Comparison of ENCODE assay signal across 1 cellular context in the genomic region with DNA sequence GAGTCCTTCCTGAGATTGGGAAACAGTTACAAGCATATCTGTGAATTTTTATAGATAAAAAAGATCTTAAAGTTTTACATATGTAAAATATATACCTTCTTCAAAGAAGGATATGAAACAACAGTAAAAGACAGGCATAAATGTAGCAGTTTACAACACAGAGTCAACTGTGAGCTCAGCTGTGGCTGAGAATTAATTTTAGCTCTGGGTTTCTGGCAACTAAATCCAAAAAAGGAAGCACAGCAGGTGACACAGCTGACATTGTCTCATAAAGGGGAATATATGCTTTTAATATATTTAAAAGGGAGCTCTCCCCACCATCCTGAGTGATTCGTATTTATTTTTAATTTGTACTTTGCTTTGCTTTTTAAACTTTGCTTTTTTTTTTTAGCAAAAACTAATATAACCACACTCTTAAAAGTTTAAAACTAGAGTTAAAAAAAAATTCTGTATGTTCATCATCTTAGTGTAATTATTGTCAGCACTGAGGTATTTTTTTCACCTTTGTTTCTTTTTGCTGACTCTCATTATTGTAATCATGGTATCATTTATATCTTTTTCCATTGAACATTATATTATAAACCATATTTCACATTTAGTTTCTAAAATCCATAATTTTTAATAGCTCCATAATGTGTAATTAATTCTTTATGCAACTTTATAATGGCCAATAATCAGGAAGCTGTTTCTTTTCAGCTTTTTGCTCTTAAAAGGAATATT.
A peak's percentile ranks its signal among the peaks of the same experiment; 100 is the strongest.
TF ChIP-seq lines count a peak whose summit lies in the region.

No MANE protein-coding gene starts in this region.

TF ChIP-seq in GM12878, 131 proteins besides CTCF, POLR2A, EP300 and RAD21 (continued from another document and continues in another):
- TF ChIP-seq, protein P1, sequence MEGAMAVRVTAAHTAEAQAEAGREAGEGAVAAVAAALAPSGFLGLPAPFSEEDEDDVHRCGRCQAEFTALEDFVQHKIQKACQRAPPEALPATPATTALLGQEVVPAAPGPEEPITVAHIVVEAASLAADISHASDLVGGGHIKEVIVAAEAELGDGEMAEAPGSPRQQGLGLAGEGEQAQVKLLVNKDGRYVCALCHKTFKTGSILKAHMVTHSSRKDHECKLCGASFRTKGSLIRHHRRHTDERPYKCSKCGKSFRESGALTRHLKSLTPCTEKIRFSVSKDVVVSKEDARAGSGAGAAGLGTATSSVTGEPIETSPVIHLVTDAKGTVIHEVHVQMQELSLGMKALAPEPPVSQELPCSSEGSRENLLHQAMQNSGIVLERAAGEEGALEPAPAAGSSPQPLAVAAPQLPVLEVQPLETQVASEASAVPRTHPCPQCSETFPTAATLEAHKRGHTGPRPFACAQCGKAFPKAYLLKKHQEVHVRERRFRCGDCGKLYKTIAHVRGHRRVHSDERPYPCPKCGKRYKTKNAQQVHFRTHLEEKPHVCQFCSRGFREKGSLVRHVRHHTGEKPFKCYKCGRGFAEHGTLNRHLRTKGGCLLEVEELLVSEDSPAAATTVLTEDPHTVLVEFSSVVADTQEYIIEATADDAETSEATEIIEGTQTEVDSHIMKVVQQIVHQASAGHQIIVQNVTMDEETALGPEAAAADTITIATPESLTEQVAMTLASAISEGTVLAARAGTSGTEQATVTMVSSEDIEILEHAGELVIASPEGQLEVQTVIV (IDR thresholded peaks at IDR 0.05; ENCODE audit: borderline replicate concordance, partially characterized antibody), result no peak
- no peak for TF ChIP-seq MTA3 (IDR thresholded peaks at IDR 0.05; ENCODE audit: borderline replicate concordance, low read length)
- no peak for TF ChIP-seq SIN3A (IDR thresholded peaks at IDR 0.05; ENCODE audit: low read depth, low read length)
- TF ChIP-seq, protein P2, sequence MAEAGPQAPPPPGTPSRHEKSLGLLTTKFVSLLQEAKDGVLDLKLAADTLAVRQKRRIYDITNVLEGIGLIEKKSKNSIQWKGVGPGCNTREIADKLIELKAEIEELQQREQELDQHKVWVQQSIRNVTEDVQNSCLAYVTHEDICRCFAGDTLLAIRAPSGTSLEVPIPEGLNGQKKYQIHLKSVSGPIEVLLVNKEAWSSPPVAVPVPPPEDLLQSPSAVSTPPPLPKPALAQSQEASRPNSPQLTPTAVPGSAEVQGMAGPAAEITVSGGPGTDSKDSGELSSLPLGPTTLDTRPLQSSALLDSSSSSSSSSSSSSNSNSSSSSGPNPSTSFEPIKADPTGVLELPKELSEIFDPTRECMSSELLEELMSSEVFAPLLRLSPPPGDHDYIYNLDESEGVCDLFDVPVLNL (IDR thresholded peaks at IDR 0.05; ENCODE audit: low read depth, low read length), result no peak
- TF ChIP-seq RAD51 (IDR thresholded peaks at IDR 0.05), result no peak
- TF ChIP-seq, protein P3, sequence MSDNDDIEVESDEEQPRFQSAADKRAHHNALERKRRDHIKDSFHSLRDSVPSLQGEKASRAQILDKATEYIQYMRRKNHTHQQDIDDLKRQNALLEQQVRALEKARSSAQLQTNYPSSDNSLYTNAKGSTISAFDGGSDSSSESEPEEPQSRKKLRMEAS (IDR thresholded peaks at IDR 0.05; ENCODE audit: low read depth, low read length), result no peak
- no peak for TF ChIP-seq CREM (IDR thresholded peaks at IDR 0.05; ENCODE audit: low read depth)
- no peak for TF ChIP-seq NBN (IDR thresholded peaks at IDR 0.05)
- no peak for TF ChIP-seq SREBF2 (IDR thresholded peaks at IDR 0.05; ENCODE audit: low read length)
- TF ChIP-seq, protein P4, sequence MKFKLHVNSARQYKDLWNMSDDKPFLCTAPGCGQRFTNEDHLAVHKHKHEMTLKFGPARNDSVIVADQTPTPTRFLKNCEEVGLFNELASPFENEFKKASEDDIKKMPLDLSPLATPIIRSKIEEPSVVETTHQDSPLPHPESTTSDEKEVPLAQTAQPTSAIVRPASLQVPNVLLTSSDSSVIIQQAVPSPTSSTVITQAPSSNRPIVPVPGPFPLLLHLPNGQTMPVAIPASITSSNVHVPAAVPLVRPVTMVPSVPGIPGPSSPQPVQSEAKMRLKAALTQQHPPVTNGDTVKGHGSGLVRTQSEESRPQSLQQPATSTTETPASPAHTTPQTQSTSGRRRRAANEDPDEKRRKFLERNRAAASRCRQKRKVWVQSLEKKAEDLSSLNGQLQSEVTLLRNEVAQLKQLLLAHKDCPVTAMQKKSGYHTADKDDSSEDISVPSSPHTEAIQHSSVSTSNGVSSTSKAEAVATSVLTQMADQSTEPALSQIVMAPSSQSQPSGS (IDR thresholded peaks at IDR 0.05; ENCODE audit: low read length), result 0 out of 2 replicates have a peak, but pooled peaks have one; percentile 25
- TF ChIP-seq MYC (IDR thresholded peaks at IDR 0.05; ENCODE audit: insufficient read depth, insufficient read length, insufficient replicate concordance, low read length, severe bottlenecking), result no peak
- no peak for TF ChIP-seq BRCA1 (IDR thresholded peaks at IDR 0.05; ENCODE audit: low read depth, low read length)
- TF ChIP-seq, protein P5, sequence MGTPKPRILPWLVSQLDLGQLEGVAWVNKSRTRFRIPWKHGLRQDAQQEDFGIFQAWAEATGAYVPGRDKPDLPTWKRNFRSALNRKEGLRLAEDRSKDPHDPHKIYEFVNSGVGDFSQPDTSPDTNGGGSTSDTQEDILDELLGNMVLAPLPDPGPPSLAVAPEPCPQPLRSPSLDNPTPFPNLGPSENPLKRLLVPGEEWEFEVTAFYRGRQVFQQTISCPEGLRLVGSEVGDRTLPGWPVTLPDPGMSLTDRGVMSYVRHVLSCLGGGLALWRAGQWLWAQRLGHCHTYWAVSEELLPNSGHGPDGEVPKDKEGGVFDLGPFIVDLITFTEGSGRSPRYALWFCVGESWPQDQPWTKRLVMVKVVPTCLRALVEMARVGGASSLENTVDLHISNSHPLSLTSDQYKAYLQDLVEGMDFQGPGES (IDR thresholded peaks at IDR 0.05), result no peak
- TF ChIP-seq ZSCAN29 (IDR thresholded peaks at IDR 0.05), result no peak
- TF ChIP-seq, protein P6, sequence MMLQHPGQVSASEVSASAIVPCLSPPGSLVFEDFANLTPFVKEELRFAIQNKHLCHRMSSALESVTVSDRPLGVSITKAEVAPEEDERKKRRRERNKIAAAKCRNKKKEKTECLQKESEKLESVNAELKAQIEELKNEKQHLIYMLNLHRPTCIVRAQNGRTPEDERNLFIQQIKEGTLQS (IDR thresholded peaks at IDR 0.05; ENCODE audit: borderline replicate concordance, extremely low read depth, low read depth, low read length), result no peak
- peak; percentile 74; the same call in 1 of the 2 replicates for TF ChIP-seq MEF2A (IDR thresholded peaks at IDR 0.05; ENCODE audit: insufficient read depth, low read depth, low read length)
- no peak for TF ChIP-seq FOS (IDR thresholded peaks at IDR 0.05; ENCODE audit: borderline replicate concordance, extremely low read depth, insufficient read length)
- TF ChIP-seq, protein P7, sequence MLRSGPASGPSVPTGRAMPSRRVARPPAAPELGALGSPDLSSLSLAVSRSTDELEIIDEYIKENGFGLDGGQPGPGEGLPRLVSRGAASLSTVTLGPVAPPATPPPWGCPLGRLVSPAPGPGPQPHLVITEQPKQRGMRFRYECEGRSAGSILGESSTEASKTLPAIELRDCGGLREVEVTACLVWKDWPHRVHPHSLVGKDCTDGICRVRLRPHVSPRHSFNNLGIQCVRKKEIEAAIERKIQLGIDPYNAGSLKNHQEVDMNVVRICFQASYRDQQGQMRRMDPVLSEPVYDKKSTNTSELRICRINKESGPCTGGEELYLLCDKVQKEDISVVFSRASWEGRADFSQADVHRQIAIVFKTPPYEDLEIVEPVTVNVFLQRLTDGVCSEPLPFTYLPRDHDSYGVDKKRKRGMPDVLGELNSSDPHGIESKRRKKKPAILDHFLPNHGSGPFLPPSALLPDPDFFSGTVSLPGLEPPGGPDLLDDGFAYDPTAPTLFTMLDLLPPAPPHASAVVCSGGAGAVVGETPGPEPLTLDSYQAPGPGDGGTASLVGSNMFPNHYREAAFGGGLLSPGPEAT (IDR thresholded peaks at IDR 0.05; ENCODE audit: low read depth), result no peak
- TF ChIP-seq TARDBP (IDR thresholded peaks at IDR 0.05; ENCODE audit: borderline replicate concordance), result no peak
- TF ChIP-seq, protein P8, sequence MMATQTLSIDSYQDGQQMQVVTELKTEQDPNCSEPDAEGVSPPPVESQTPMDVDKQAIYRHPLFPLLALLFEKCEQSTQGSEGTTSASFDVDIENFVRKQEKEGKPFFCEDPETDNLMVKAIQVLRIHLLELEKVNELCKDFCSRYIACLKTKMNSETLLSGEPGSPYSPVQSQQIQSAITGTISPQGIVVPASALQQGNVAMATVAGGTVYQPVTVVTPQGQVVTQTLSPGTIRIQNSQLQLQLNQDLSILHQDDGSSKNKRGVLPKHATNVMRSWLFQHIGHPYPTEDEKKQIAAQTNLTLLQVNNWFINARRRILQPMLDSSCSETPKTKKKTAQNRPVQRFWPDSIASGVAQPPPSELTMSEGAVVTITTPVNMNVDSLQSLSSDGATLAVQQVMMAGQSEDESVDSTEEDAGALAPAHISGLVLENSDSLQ (IDR thresholded peaks at IDR 0.05), result no peak
- TF ChIP-seq RB1 (IDR thresholded peaks at IDR 0.05; ENCODE audit: borderline replicate concordance), result no peak
- TF ChIP-seq, protein P9, sequence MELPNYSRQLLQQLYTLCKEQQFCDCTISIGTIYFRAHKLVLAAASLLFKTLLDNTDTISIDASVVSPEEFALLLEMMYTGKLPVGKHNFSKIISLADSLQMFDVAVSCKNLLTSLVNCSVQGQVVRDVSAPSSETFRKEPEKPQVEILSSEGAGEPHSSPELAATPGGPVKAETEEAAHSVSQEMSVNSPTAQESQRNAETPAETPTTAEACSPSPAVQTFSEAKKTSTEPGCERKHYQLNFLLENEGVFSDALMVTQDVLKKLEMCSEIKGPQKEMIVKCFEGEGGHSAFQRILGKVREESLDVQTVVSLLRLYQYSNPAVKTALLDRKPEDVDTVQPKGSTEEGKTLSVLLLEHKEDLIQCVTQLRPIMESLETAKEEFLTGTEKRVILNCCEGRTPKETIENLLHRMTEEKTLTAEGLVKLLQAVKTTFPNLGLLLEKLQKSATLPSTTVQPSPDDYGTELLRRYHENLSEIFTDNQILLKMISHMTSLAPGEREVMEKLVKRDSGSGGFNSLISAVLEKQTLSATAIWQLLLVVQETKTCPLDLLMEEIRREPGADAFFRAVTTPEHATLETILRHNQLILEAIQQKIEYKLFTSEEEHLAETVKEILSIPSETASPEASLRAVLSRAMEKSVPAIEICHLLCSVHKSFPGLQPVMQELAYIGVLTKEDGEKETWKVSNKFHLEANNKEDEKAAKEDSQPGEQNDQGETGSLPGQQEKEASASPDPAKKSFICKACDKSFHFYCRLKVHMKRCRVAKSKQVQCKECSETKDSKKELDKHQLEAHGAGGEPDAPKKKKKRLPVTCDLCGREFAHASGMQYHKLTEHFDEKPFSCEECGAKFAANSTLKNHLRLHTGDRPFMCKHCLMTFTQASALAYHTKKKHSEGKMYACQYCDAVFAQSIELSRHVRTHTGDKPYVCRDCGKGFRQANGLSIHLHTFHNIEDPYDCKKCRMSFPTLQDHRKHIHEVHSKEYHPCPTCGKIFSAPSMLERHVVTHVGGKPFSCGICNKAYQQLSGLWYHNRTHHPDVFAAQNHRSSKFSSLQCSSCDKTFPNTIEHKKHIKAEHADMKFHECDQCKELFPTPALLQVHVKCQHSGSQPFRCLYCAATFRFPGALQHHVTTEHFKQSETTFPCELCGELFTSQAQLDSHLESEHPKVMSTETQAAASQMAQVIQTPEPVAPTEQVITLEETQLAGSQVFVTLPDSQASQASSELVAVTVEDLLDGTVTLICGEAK (IDR thresholded peaks at IDR 0.05; ENCODE audit: borderline replicate concordance), result no peak
- TF ChIP-seq CEBPB (IDR thresholded peaks at IDR 0.05; ENCODE audit: borderline replicate concordance in 1 of 2, low read depth in 2 of 2, low read length in 2 of 2), result 0 out of 4 replicates have a peak, but pooled peaks of 1 of the 2 experiments have one; percentile 3
- TF ChIP-seq NFIC (IDR thresholded peaks at IDR 0.05; ENCODE audit: low read depth, low read length), result peak; percentile 37; the same call in 1 of the 2 replicates
- no peak for TF ChIP-seq ZNF24 (IDR thresholded peaks at IDR 0.05)
- TF ChIP-seq, protein P10, sequence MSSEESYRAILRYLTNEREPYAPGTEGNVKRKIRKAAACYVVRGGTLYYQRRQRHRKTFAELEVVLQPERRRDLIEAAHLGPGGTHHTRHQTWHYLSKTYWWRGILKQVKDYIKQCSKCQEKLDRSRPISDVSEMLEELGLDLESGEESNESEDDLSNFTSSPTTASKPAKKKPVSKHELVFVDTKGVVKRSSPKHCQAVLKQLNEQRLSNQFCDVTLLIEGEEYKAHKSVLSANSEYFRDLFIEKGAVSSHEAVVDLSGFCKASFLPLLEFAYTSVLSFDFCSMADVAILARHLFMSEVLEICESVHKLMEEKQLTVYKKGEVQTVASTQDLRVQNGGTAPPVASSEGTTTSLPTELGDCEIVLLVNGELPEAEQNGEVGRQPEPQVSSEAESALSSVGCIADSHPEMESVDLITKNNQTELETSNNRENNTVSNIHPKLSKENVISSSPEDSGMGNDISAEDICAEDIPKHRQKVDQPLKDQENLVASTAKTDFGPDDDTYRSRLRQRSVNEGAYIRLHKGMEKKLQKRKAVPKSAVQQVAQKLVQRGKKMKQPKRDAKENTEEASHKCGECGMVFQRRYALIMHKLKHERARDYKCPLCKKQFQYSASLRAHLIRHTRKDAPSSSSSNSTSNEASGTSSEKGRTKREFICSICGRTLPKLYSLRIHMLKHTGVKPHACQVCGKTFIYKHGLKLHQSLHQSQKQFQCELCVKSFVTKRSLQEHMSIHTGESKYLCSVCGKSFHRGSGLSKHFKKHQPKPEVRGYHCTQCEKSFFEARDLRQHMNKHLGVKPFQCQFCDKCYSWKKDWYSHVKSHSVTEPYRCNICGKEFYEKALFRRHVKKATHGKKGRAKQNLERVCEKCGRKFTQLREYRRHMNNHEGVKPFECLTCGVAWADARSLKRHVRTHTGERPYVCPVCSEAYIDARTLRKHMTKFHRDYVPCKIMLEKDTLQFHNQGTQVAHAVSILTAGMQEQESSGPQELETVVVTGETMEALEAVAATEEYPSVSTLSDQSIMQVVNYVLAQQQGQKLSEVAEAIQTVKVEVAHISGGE (CRISPR knock-in tag; IDR thresholded peaks at IDR 0.05), result no peak
- peak; percentile 48 for TF ChIP-seq MEF2B (IDR thresholded peaks at IDR 0.05; ENCODE audit: partially characterized antibody, poor library complexity, severe bottlenecking)
- TF ChIP-seq, protein P11, sequence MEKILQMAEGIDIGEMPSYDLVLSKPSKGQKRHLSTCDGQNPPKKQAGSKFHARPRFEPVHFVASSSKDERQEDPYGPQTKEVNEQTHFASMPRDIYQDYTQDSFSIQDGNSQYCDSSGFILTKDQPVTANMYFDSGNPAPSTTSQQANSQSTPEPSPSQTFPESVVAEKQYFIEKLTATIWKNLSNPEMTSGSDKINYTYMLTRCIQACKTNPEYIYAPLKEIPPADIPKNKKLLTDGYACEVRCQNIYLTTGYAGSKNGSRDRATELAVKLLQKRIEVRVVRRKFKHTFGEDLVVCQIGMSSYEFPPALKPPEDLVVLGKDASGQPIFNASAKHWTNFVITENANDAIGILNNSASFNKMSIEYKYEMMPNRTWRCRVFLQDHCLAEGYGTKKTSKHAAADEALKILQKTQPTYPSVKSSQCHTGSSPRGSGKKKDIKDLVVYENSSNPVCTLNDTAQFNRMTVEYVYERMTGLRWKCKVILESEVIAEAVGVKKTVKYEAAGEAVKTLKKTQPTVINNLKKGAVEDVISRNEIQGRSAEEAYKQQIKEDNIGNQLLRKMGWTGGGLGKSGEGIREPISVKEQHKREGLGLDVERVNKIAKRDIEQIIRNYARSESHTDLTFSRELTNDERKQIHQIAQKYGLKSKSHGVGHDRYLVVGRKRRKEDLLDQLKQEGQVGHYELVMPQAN (conservative IDR thresholded peaks at IDR 0.05), result no peak
- TF ChIP-seq BHLHE40 (IDR thresholded peaks at IDR 0.05; ENCODE audit: borderline replicate concordance in 1 of 2, low read depth in 2 of 2, low read length in 1 of 2), result peak; percentile 40 to 45; a peak in 1 of 4 replicates
- TF ChIP-seq RUNX3 (IDR thresholded peaks at IDR 0.05; ENCODE audit: low read length), result peak; percentile 46
- TF ChIP-seq PML (IDR thresholded peaks at IDR 0.05; ENCODE audit: low read length), result no peak
- TF ChIP-seq IKZF1 (conservative IDR thresholded peaks at IDR 0.05), result no peak
- no peak for TF ChIP-seq RCOR1 (conservative IDR thresholded peaks at IDR 0.05; ENCODE audit: low read depth, low read length)
- no peak for TF ChIP-seq SMC3 (IDR thresholded peaks at IDR 0.05; ENCODE audit: borderline replicate concordance, low read length)
